Comparison of ENCODE assay signal across 10 cellular contexts in genomic region chr7:44131173-44132009, GRCh38. TPM values are rescaled to one million over a fixed set of nuclear protein-coding genes. Genes with fewer than 3 reads are reported as not detected.
A peak's percentile ranks its signal among the peaks of the same experiment; 100 is the strongest.
DNase-seq lines count a peak whose midpoint lies in the region; ATAC-seq, FAIRE-seq and TF ChIP-seq lines count a peak whose summit lies in the region.
"Had no signal": no experiment of that assay in that cellular context is flagged by ENCODE, and none has a peak within 500 bp of the region (broad histone marks: within the 10 kb centered on the region; RNA-seq: fewer than 3 reads in every experiment).

No MANE protein-coding gene starts in this region.

- peaks cover 3% of the 10 kb centered on the region for H3K9me3 Mint-ChIP-seq in activated CD8-positive, alpha-beta T cell treated with anti-CD3 and anti-CD28 coated beads for 36 hours

- in situ Hi-C loops in HepG2 (cut with HindIII; ENCODE audit: extremely low pct_ligation_motif_present, low pct_unique_long_range_greater_than_20kb) = no loop called here

- no peaks in the 10 kb centered on the region for H3K27me3 Mint-ChIP-seq in activated CD8-positive, alpha-beta T cell treated with anti-CD3 and anti-CD28 coated beads for 36 hours

- H3K4me2 ChIP-seq in DND-41 (ENCODE audit: insufficient read depth, low read length) (no peak overlapping the region), HepG2 (ENCODE audit: low read depth, low read length) (peak overlapping the region; percentile 54)

- no peak overlapping the region for H3K27ac Mint-ChIP-seq in activated CD8-positive, alpha-beta T cell treated with anti-CD3 and anti-CD28 coated beads for 36 hours

- H3K9ac ChIP-seq in DND-41 (ENCODE audit: low read depth, low read length) (no peak overlapping the region), HepG2 (ENCODE audit: insufficient read depth, low read depth, low read length) (no peak overlapping the region; the same call in 1 of the 2 replicates)

- no peaks in the 10 kb centered on the region for H4K20me1 ChIP-seq in DND-41 (ENCODE audit: insufficient read depth, low read length)
- no peaks in the 10 kb centered on the region for H4K20me1 ChIP-seq in HepG2 (ENCODE audit: insufficient read depth, low read length)

- BruUV-seq in HepG2 (replicated peaks; lab: Mats Ljungman, UMichigan) = no TSS peak

- H2AFZ ChIP-seq in DND-41 (ENCODE audit: low read depth, low read length) (no peak overlapping the region), HepG2 (ENCODE audit: low read length) (no peak overlapping the region)

- H3K4me1 ChIP-seq in DND-41 (ENCODE audit: insufficient read depth, low read length) = no peaks in the 10 kb centered on the region
- H3K4me1 ChIP-seq in HepG2 (ENCODE audit: insufficient read depth, low read length) = peaks cover 35% of the 10 kb centered on the region
- H3K4me1 ChIP-seq in esophagus squamous epithelium = no peaks in the 10 kb centered on the region

- H3K27me3 ChIP-seq in DND-41 (ENCODE audit: insufficient read depth, low read length, poor library complexity) (no peaks in the 10 kb centered on the region), HepG2 (ENCODE audit: control insufficient read depth in 1 of 2, insufficient read depth in 2 of 2, low read length in 2 of 2) (peaks cover 0 to 2% of the 10 kb centered on the region in 2 experiments; a peak in 1 of 5 replicates), esophagus squamous epithelium (no peaks in the 10 kb centered on the region)

- FAIRE-seq in HepG2 (lab: Jason Lieb, UNC) = peak; percentile 99
- FAIRE-seq: astrocyte had no signal

- H3K36me3 ChIP-seq in DND-41 (ENCODE audit: insufficient read depth, low read length) (no peaks in the 10 kb centered on the region), HepG2 (replicated peaks in 1 of 2; ENCODE audit: control insufficient read depth in 1 of 2, insufficient read depth in 2 of 2, low read length in 2 of 2) (no peaks in the 10 kb centered on the region), esophagus squamous epithelium (no peaks in the 10 kb centered on the region)

- TF ChIP-seq EP300 in HepG2 (IDR thresholded peaks at IDR 0.05; ENCODE audit: low read depth in 2 of 2, low read length in 2 of 2) = peak in 1 of 2 experiments; percentile 21; a peak in 1 of 4 replicates
- no peak for TF ChIP-seq EP300 in HepG2 (CRISPR knock-in tag; IDR thresholded peaks at IDR 0.05; ENCODE audit: borderline replicate concordance)

- peak; percentile 30 for TF ChIP-seq CTCF in DND-41 (IDR thresholded peaks at IDR 0.05; ENCODE audit: borderline replicate concordance, extremely low read depth, low read length, poor library complexity, severe bottlenecking)
- no peak for TF ChIP-seq CTCF in activated CD8-positive, alpha-beta T cell treated with anti-CD3 and anti-CD28 coated beads for 36 hours (IDR thresholded peaks at IDR 0.05)
- peak; percentile 95 for TF ChIP-seq CTCF in HepG2 (CRISPR knock-in tag; IDR thresholded peaks at IDR 0.05)
- peak in 1 of 6 experiments; percentile 25 for TF ChIP-seq CTCF in esophagus squamous epithelium (IDR thresholded peaks at IDR 0.05)

- H3K4me3 ChIP-seq in DND-41 (ENCODE audit: low read depth in 1 of 2, low read length in 2 of 2) = no peak overlapping the region
- peak overlapping the region in 1 of 3 experiments; percentile 23; a peak in 2 of 6 replicates for H3K4me3 ChIP-seq in HepG2 (replicated peaks in 1 of 3; ENCODE audit: insufficient read depth in 1 of 3, low read depth in 2 of 3, low read length in 3 of 3)
- no peak overlapping the region for H3K4me3 ChIP-seq in esophagus squamous epithelium

- DNase-seq in DND-41 = no peak
- DNase-seq in LHCN-M2 (ENCODE audit: low read depth) = peak; percentile 72
- DNase-seq in activated CD8-positive, alpha-beta T cell treated with anti-CD3 and anti-CD28 coated beads for 36 hours = peak; percentile 21
- DNase-seq in HepG2 (ENCODE audit: low spot score) = peak; percentile 96
- DNase-seq in pons (ENCODE audit: low spot score) = no peak
- DNase-seq in NCI-H128 (lab: John Stamatoyannopoulos, UW; ENCODE audit: unreplicated experiment) = no peak
- no peak for DNase-seq in NCI-H2081 treated with DMSO at 0.1 percent for 48 hours (lab: John Stamatoyannopoulos, UW)
- no peak for DNase-seq in esophagus squamous epithelium (lab: John Stamatoyannopoulos, UW)

- H3K4me3 Mint-ChIP-seq in activated CD8-positive, alpha-beta T cell treated with anti-CD3 and anti-CD28 coated beads for 36 hours = no peak overlapping the region

- 67% methylated on average over 4 of the region's 12 CpGs for WGBS in HepG2 (ENCODE audit: low lambda C conversion rate)
- WGBS in esophagus squamous epithelium, 2 donors = 75 to 83% methylated on average over 5 to 12 of the region's 12 CpGs

- peak; percentile 58; the same call in 2 of the 3 replicates for ATAC-seq in DND-41 (ENCODE audit: insufficient read depth, low read depth)
- peak; percentile 73 for ATAC-seq in activated CD8-positive, alpha-beta T cell treated with anti-CD3 and anti-CD28 coated beads for 36 hours
- ATAC-seq in HepG2 = peak; percentile 98

- intact Hi-C loops in activated CD8-positive, alpha-beta T cell treated with anti-CD3 and anti-CD28 coated beads for 36 hours (cut with micrococcal nuclease) = no loop called here
- intact Hi-C loops in HepG2 (cut with micrococcal nuclease; ENCODE audit: unreplicated experiment) = loop anchor here (10.0 kb wide), 1 partner anchor 63 kb away; no protein-coding TSS in a partner anchor
- intact Hi-C loops in esophagus squamous epithelium (cut with DNase I) = no loop called here

- H3K27ac ChIP-seq in DND-41 (ENCODE audit: low read length) = no peak overlapping the region
- no peak overlapping the region for H3K27ac ChIP-seq in HepG2 (ENCODE audit: extremely low read length, insufficient read depth, low read length)
- H3K27ac ChIP-seq in esophagus squamous epithelium = no peak overlapping the region

- no peaks in the 10 kb centered on the region for H3K4me1 Mint-ChIP-seq in activated CD8-positive, alpha-beta T cell treated with anti-CD3 and anti-CD28 coated beads for 36 hours (ENCODE audit: low read depth)

- TF ChIP-seq POLR2A in HepG2 (IDR thresholded peaks at IDR 0.05; ENCODE audit: insufficient read depth in 1 of 2, low read depth in 2 of 2, low read length in 2 of 2) (no peak), esophagus squamous epithelium (IDR thresholded peaks at IDR 0.05) (no peak)

- no peaks in the 10 kb centered on the region for H3K9me3 ChIP-seq in DND-41 (ENCODE audit: insufficient read depth, low read length, severe bottlenecking)
- no peaks in the 10 kb centered on the region for H3K9me3 ChIP-seq in HepG2 (ENCODE audit: low read length)
- no peaks in the 10 kb centered on the region for H3K9me3 ChIP-seq in esophagus squamous epithelium

- TF ChIP-seq RAD21 in HepG2 (CRISPR knock-in tag; IDR thresholded peaks at IDR 0.05) = peak; percentile 93

- no peaks in the 10 kb centered on the region for H3K36me3 Mint-ChIP-seq in activated CD8-positive, alpha-beta T cell treated with anti-CD3 and anti-CD28 coated beads for 36 hours (ENCODE audit: low read depth)

- POLR2A ChIA-PET in activated CD8-positive, alpha-beta T cell treated with anti-CD3 and anti-CD28 coated beads for 36 hours (lab: Charles Lee) = interaction anchor here (0.6 to 1.3 kb wide), 5 partner anchors 15 to 641 kb away, joined by 3 to 4 read pairs (median 3); no protein-coding TSS in a partner anchor
- POLR2A ChIA-PET in HepG2 (lab: Yijun Ruan, JAX) = interaction anchor here (0.7 to 1.7 kb wide), 5 partner anchors 9 to 443 kb away, joined by 3 to 7 read pairs (median 4); partner anchors contain the start of genes DDX56, POLD2 and YKT6

- CTCF ChIA-PET in activated CD8-positive, alpha-beta T cell treated with anti-CD3 and anti-CD28 coated beads for 36 hours (lab: Charles Lee) = interaction anchor here (1.0 to 2.1 kb wide), 3 partner anchors 9 to 16 kb away, joined by 3 to 7 read pairs (median 4); no protein-coding TSS in a partner anchor
- CTCF ChIA-PET in HepG2 (lab: Yijun Ruan, JAX; ENCODE audit: low intra/inter-chr PET ratio, low total read pairs) = interaction anchor here (1.2 to 1.5 kb wide), 3 partner anchors 65 to 100 kb away, joined by 6 to 7 read pairs (median 6); no protein-coding TSS in a partner anchor

- H3K79me2 ChIP-seq in DND-41 (ENCODE audit: insufficient read depth, low read length) (no peaks in the 10 kb centered on the region), HepG2 (ENCODE audit: insufficient read depth, low read length) (no peaks in the 10 kb centered on the region)

RNA-seq across cellular contexts. Expression of gene POLD2, which starts 8.0 kb away (rescaled TPM):
- total RNA-seq in LHCN-M2 (2014; rRNA removed) (193 and 201 TPM in 2 replicates), HepG2 (2016; rRNA removed; fragmentation: Illumina TruSeq; extraction: Trizol) (87.6 and 98.8 TPM in 2 replicates), esophagus squamous epithelium (100 to 1,000 TPM in 1 of 4 donors, 10 to 100 TPM in 3; 71.2 to 164 (median 89.5) TPM)
- 235 TPM for polyA plus RNA-seq in LHCN-M2 (2012)
- 100 to 1,000 TPM; 243 to 251 TPM for total RNA-seq in activated CD8-positive, alpha-beta T cell treated with anti-CD3 and anti-CD28 coated beads for 36 hours
- 118 and 152 TPM in 2 replicates for total RNA-seq in HepG2 (2016; cell fraction: cytosol; rRNA removed; fragmentation: Illumina TruSeq; extraction: Trizol; ENCODE audit: low read depth)
- total RNA-seq in HepG2 (2016; cell fraction: insoluble cytoplasmic fraction; rRNA removed; fragmentation: Illumina TruSeq; extraction: Trizol) = 74.7 and 95.4 TPM in 2 replicates
- total RNA-seq in HepG2 (2016; cell fraction: membrane; rRNA removed; fragmentation: Illumina TruSeq; extraction: Trizol) = 139 and 187 TPM in 2 replicates
- total RNA-seq in HepG2 (2016; cell fraction: nucleus; rRNA removed; fragmentation: Illumina TruSeq; extraction: Trizol) = 49.1 and 55.1 TPM in 2 replicates
- polyA plus RNA-seq in HepG2 (2011; rRNA removed) = 86.7 and 95.1 TPM in 2 replicates
- 65.5 and 120 TPM in 2 replicates for polyA plus RNA-seq in HepG2 (2011; cell fraction: cytosol; rRNA removed)
- polyA plus RNA-seq in HepG2 (2011; cell fraction: nucleus; rRNA removed) = 88.2 and 88.7 TPM in 2 replicates
- 64.0 and 65.2 TPM in 2 replicates for polyA plus RNA-seq in HepG2 (2012)
- 134 and 181 TPM in 2 replicates for polyA plus RNA-seq in HepG2 (2016; cell fraction: cytosol; fragmentation: Illumina TruSeq; extraction: Trizol; ENCODE audit: low read depth)
- polyA plus RNA-seq in HepG2 (2016; cell fraction: insoluble cytoplasmic fraction; fragmentation: Illumina TruSeq; extraction: Trizol; ENCODE audit: low read depth) = 104 and 131 TPM in 2 replicates
- 176 and 207 TPM in 2 replicates for polyA plus RNA-seq in HepG2 (2016; cell fraction: membrane; fragmentation: Illumina TruSeq; extraction: Trizol; ENCODE audit: low read depth)
- polyA plus RNA-seq in HepG2 (2016; cell fraction: nucleus; fragmentation: Illumina TruSeq; extraction: Trizol; ENCODE audit: insufficient read depth, low read depth) = 104 and 121 TPM in 2 replicates
- 82.4 and 267 TPM in 2 replicates for polyA minus RNA-seq in HepG2 (2011; rRNA and poly(A)+ RNA removed; ENCODE audit: low replicate concordance)
- polyA minus RNA-seq in HepG2 (2011; cell fraction: cytosol; rRNA and poly(A)+ RNA removed) = 16.1 and 23.4 TPM in 2 replicates
- 22.9 TPM in 2 replicates for polyA minus RNA-seq in HepG2 (2011; cell fraction: nucleus; rRNA and poly(A)+ RNA removed)

RNA-seq across cellular contexts. Expression of gene MYL7, which starts 9.7 kb away (rescaled TPM):
- total RNA-seq in LHCN-M2 (2014; rRNA removed) = not detected in 2 replicates
- not detected for polyA plus RNA-seq in LHCN-M2 (2012)
- total RNA-seq in activated CD8-positive, alpha-beta T cell treated with anti-CD3 and anti-CD28 coated beads for 36 hours = not detected
- 1.7 and 1.8 TPM in 2 replicates for total RNA-seq in HepG2 (2016; rRNA removed; fragmentation: Illumina TruSeq; extraction: Trizol)
- 0.62 TPM in 1 of 2 replicates, not detected in the other for total RNA-seq in HepG2 (2016; cell fraction: cytosol; rRNA removed; fragmentation: Illumina TruSeq; extraction: Trizol; ENCODE audit: low read depth)
- 0.56 and 1.0 TPM in 2 replicates for total RNA-seq in HepG2 (2016; cell fraction: insoluble cytoplasmic fraction; rRNA removed; fragmentation: Illumina TruSeq; extraction: Trizol)
- 0.34 TPM in 1 of 2 replicates, not detected in the other for total RNA-seq in HepG2 (2016; cell fraction: membrane; rRNA removed; fragmentation: Illumina TruSeq; extraction: Trizol)
- not detected in 2 replicates for total RNA-seq in HepG2 (2016; cell fraction: nucleus; rRNA removed; fragmentation: Illumina TruSeq; extraction: Trizol)
- not detected in 2 replicates for polyA plus RNA-seq in HepG2 (2011; rRNA removed)
- polyA plus RNA-seq in HepG2 (2011; cell fraction: cytosol; rRNA removed) = 0.18 TPM in 1 of 2 replicates, not detected in the other
- 1.1 TPM in 1 of 2 replicates, not detected in the other for polyA plus RNA-seq in HepG2 (2011; cell fraction: nucleus; rRNA removed)
- polyA plus RNA-seq in HepG2 (2012) = not detected in 2 replicates
- polyA plus RNA-seq in HepG2 (2016; cell fraction: cytosol; fragmentation: Illumina TruSeq; extraction: Trizol; ENCODE audit: low read depth) = 0.51 TPM in 1 of 2 replicates, not detected in the other
- polyA plus RNA-seq in HepG2 (2016; cell fraction: insoluble cytoplasmic fraction; fragmentation: Illumina TruSeq; extraction: Trizol; ENCODE audit: low read depth) = 1.1 and 2.1 TPM in 2 replicates
- not detected in 2 replicates for polyA plus RNA-seq in HepG2 (2016; cell fraction: membrane; fragmentation: Illumina TruSeq; extraction: Trizol; ENCODE audit: low read depth)
- polyA plus RNA-seq in HepG2 (2016; cell fraction: nucleus; fragmentation: Illumina TruSeq; extraction: Trizol; ENCODE audit: insufficient read depth, low read depth) = not detected in 2 replicates
- polyA minus RNA-seq in HepG2 (2011; rRNA and poly(A)+ RNA removed; ENCODE audit: low replicate concordance) = not detected in 2 replicates
- polyA minus RNA-seq in HepG2 (2011; cell fraction: cytosol; rRNA and poly(A)+ RNA removed) = not detected in 2 replicates
- not detected in 2 replicates for polyA minus RNA-seq in HepG2 (2011; cell fraction: nucleus; rRNA and poly(A)+ RNA removed)
- total RNA-seq in esophagus squamous epithelium = not detected
- total RNA-seq: pulmonary artery endothelial cell had no signal

RNA-seq across cellular contexts. Expression of gene AEBP1, which starts 27.2 kb away (rescaled TPM):
- total RNA-seq in LHCN-M2 (2014; rRNA removed) (not detected in 2 replicates), HepG2 (2016; rRNA removed; fragmentation: Illumina TruSeq; extraction: Trizol) (0.22 TPM in 1 of 2 replicates, not detected in the other), esophagus squamous epithelium (10 to 100 TPM in 2 of 4 donors, 1 to 10 TPM in 2; 4.6 to 83.9 (median 25.2) TPM)
- not detected for polyA plus RNA-seq in LHCN-M2 (2012)
- total RNA-seq in activated CD8-positive, alpha-beta T cell treated with anti-CD3 and anti-CD28 coated beads for 36 hours = 10 to 100 TPM; 29.1 to 30.4 TPM
- total RNA-seq in HepG2 (2016; cell fraction: cytosol; rRNA removed; fragmentation: Illumina TruSeq; extraction: Trizol; ENCODE audit: low read depth) = not detected in 2 replicates
- 0.04 TPM in 1 of 2 replicates, not detected in the other for total RNA-seq in HepG2 (2016; cell fraction: insoluble cytoplasmic fraction; rRNA removed; fragmentation: Illumina TruSeq; extraction: Trizol)
- not detected in 2 replicates for total RNA-seq in HepG2 (2016; cell fraction: membrane; rRNA removed; fragmentation: Illumina TruSeq; extraction: Trizol)
- not detected in 2 replicates for total RNA-seq in HepG2 (2016; cell fraction: nucleus; rRNA removed; fragmentation: Illumina TruSeq; extraction: Trizol)
- polyA plus RNA-seq in HepG2 (2011; rRNA removed) = 0.55 and 0.81 TPM in 2 replicates
- polyA plus RNA-seq in HepG2 (2011; cell fraction: cytosol; rRNA removed) = 0.15 and 0.27 TPM in 2 replicates
- 6.7 and 6.8 TPM in 2 replicates for polyA plus RNA-seq in HepG2 (2011; cell fraction: nucleus; rRNA removed)
- polyA plus RNA-seq in HepG2 (2012) = 0.96 and 1.3 TPM in 2 replicates
- not detected in 2 replicates for polyA plus RNA-seq in HepG2 (2016; cell fraction: cytosol; fragmentation: Illumina TruSeq; extraction: Trizol; ENCODE audit: low read depth)
- not detected in 2 replicates for polyA plus RNA-seq in HepG2 (2016; cell fraction: insoluble cytoplasmic fraction; fragmentation: Illumina TruSeq; extraction: Trizol; ENCODE audit: low read depth)
- not detected in 2 replicates for polyA plus RNA-seq in HepG2 (2016; cell fraction: membrane; fragmentation: Illumina TruSeq; extraction: Trizol; ENCODE audit: low read depth)
- polyA plus RNA-seq in HepG2 (2016; cell fraction: nucleus; fragmentation: Illumina TruSeq; extraction: Trizol; ENCODE audit: insufficient read depth, low read depth) = 0.29 and 0.89 TPM in 2 replicates
- polyA minus RNA-seq in HepG2 (2011; rRNA and poly(A)+ RNA removed; ENCODE audit: low replicate concordance) = 0.14 TPM in 1 of 2 replicates, not detected in the other
- polyA minus RNA-seq in HepG2 (2011; cell fraction: cytosol; rRNA and poly(A)+ RNA removed) = 0.18 and 0.79 TPM in 2 replicates
- 0.37 and 0.64 TPM in 2 replicates for polyA minus RNA-seq in HepG2 (2011; cell fraction: nucleus; rRNA and poly(A)+ RNA removed)

RNA-seq across cellular contexts. Expression of gene POLM, which starts 49.1 kb away (rescaled TPM):
- 18.4 and 19.4 TPM in 2 replicates for total RNA-seq in LHCN-M2 (2014; rRNA removed)
- polyA plus RNA-seq in LHCN-M2 (2012) = 6.8 TPM
- 10 to 100 TPM; 35.4 to 37.2 TPM for total RNA-seq in activated CD8-positive, alpha-beta T cell treated with anti-CD3 and anti-CD28 coated beads for 36 hours
- 2.4 and 5.2 TPM in 2 replicates for total RNA-seq in HepG2 (2016; rRNA removed; fragmentation: Illumina TruSeq; extraction: Trizol)
- total RNA-seq in HepG2 (2016; cell fraction: cytosol; rRNA removed; fragmentation: Illumina TruSeq; extraction: Trizol; ENCODE audit: low read depth) = 1.4 and 2.1 TPM in 2 replicates
- 2.6 and 4.6 TPM in 2 replicates for total RNA-seq in HepG2 (2016; cell fraction: insoluble cytoplasmic fraction; rRNA removed; fragmentation: Illumina TruSeq; extraction: Trizol)
- 2.7 and 2.8 TPM in 2 replicates for total RNA-seq in HepG2 (2016; cell fraction: membrane; rRNA removed; fragmentation: Illumina TruSeq; extraction: Trizol)
- total RNA-seq in HepG2 (2016; cell fraction: nucleus; rRNA removed; fragmentation: Illumina TruSeq; extraction: Trizol) = 7.3 and 9.5 TPM in 2 replicates
- polyA plus RNA-seq in HepG2 (2011; rRNA removed) = 5.4 and 6.6 TPM in 2 replicates
- 2.2 and 3.1 TPM in 2 replicates for polyA plus RNA-seq in HepG2 (2011; cell fraction: cytosol; rRNA removed)
- polyA plus RNA-seq in HepG2 (2011; cell fraction: nucleus; rRNA removed) = 30.4 and 31.3 TPM in 2 replicates
- 4.0 and 4.2 TPM in 2 replicates for polyA plus RNA-seq in HepG2 (2012)
- polyA plus RNA-seq in HepG2 (2016; cell fraction: cytosol; fragmentation: Illumina TruSeq; extraction: Trizol; ENCODE audit: low read depth) = 1.0 and 1.4 TPM in 2 replicates
- 1.9 and 2.4 TPM in 2 replicates for polyA plus RNA-seq in HepG2 (2016; cell fraction: insoluble cytoplasmic fraction; fragmentation: Illumina TruSeq; extraction: Trizol; ENCODE audit: low read depth)
- polyA plus RNA-seq in HepG2 (2016; cell fraction: membrane; fragmentation: Illumina TruSeq; extraction: Trizol; ENCODE audit: low read depth) = 1.9 and 2.2 TPM in 2 replicates
- 20.1 and 20.6 TPM in 2 replicates for polyA plus RNA-seq in HepG2 (2016; cell fraction: nucleus; fragmentation: Illumina TruSeq; extraction: Trizol; ENCODE audit: insufficient read depth, low read depth)
- 11.8 and 14.8 TPM in 2 replicates for polyA minus RNA-seq in HepG2 (2011; rRNA and poly(A)+ RNA removed; ENCODE audit: low replicate concordance)
- polyA minus RNA-seq in HepG2 (2011; cell fraction: cytosol; rRNA and poly(A)+ RNA removed) = 3.9 and 5.2 TPM in 2 replicates
- polyA minus RNA-seq in HepG2 (2011; cell fraction: nucleus; rRNA and poly(A)+ RNA removed) = 17.9 and 18.9 TPM in 2 replicates
- 10 to 100 TPM; 24.1 to 45.9 (median 24.8) TPM for total RNA-seq in esophagus squamous epithelium

RNA-seq across cellular contexts. Expression of gene GCK, which starts 57.8 kb away (rescaled TPM):
- total RNA-seq in LHCN-M2 (2014; rRNA removed) = not detected in 2 replicates
- 0.09 TPM for polyA plus RNA-seq in LHCN-M2 (2012)
- 1 to 10 TPM; 2.1 to 2.6 TPM for total RNA-seq in activated CD8-positive, alpha-beta T cell treated with anti-CD3 and anti-CD28 coated beads for 36 hours
- total RNA-seq in HepG2 (2016; rRNA removed; fragmentation: Illumina TruSeq; extraction: Trizol) = not detected in 2 replicates
- not detected in 2 replicates for total RNA-seq in HepG2 (2016; cell fraction: cytosol; rRNA removed; fragmentation: Illumina TruSeq; extraction: Trizol; ENCODE audit: low read depth)
- total RNA-seq in HepG2 (2016; cell fraction: insoluble cytoplasmic fraction; rRNA removed; fragmentation: Illumina TruSeq; extraction: Trizol) = not detected in 2 replicates
- not detected in 2 replicates for total RNA-seq in HepG2 (2016; cell fraction: membrane; rRNA removed; fragmentation: Illumina TruSeq; extraction: Trizol)
- not detected in 2 replicates for total RNA-seq in HepG2 (2016; cell fraction: nucleus; rRNA removed; fragmentation: Illumina TruSeq; extraction: Trizol)
- polyA plus RNA-seq in HepG2 (2011; rRNA removed) = not detected in 2 replicates
- not detected in 2 replicates for polyA plus RNA-seq in HepG2 (2011; cell fraction: cytosol; rRNA removed)
- not detected in 2 replicates for polyA plus RNA-seq in HepG2 (2011; cell fraction: nucleus; rRNA removed)
- polyA plus RNA-seq in HepG2 (2012) = 0.55 TPM in 1 of 2 replicates, not detected in the other
- not detected in 2 replicates for polyA plus RNA-seq in HepG2 (2016; cell fraction: cytosol; fragmentation: Illumina TruSeq; extraction: Trizol; ENCODE audit: low read depth)
- polyA plus RNA-seq in HepG2 (2016; cell fraction: insoluble cytoplasmic fraction; fragmentation: Illumina TruSeq; extraction: Trizol; ENCODE audit: low read depth) = not detected in 2 replicates
- polyA plus RNA-seq in HepG2 (2016; cell fraction: membrane; fragmentation: Illumina TruSeq; extraction: Trizol; ENCODE audit: low read depth) = not detected in 2 replicates
- polyA plus RNA-seq in HepG2 (2016; cell fraction: nucleus; fragmentation: Illumina TruSeq; extraction: Trizol; ENCODE audit: insufficient read depth, low read depth) = not detected in 2 replicates
- not detected in 2 replicates for polyA minus RNA-seq in HepG2 (2011; rRNA and poly(A)+ RNA removed; ENCODE audit: low replicate concordance)
- not detected in 2 replicates for polyA minus RNA-seq in HepG2 (2011; cell fraction: cytosol; rRNA and poly(A)+ RNA removed)
- not detected in 2 replicates for polyA minus RNA-seq in HepG2 (2011; cell fraction: nucleus; rRNA and poly(A)+ RNA removed)
- under 1 TPM in 1 of 4 donors, not detected in 3; 0.38 TPM for total RNA-seq in esophagus squamous epithelium
- total RNA-seq: astrocyte had no signal

Comparison
In these comparisons a context has a peak if more than half of its experiments do, and no peak if none do; other contexts are left out.
1. DNase-seq: peak in LHCN-M2 (single experiment), activated CD8-positive, alpha-beta T cell treated with anti-CD3 and anti-CD28 coated beads for 36 hours (single experiment) and HepG2 (single experiment); none in DND-41 (single experiment), pons (single experiment), NCI-H128 (single experiment), NCI-H2081 treated with DMSO at 0.1 percent for 48 hours (single experiment) and esophagus squamous epithelium (single experiment).
2. Peak in every context shown above with its lines, with median percentiles within 50 percentile points of each other: ATAC-seq.